In the genomic region with DNA sequence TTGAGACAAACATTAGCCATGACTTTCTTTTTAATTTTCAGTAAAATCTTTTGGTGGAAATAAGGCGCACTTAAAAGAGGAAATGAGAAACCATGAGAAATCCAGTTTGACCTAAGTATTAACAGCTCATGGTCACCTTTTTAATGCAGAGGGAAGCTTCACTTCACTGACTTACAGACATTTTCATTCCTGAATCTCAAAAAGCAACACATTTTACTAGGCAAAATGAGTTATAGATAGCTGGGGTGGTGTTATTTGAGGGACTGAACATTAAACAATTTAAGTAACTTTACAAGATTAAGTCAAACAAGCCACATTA, we compare ENCODE assay signal across 24 cellular contexts.
DNase-seq lines count a peak whose midpoint lies in the region; ATAC-seq and TF ChIP-seq lines count a peak whose summit lies in the region.
"Had no signal": no experiment of that assay in that cellular context is flagged by ENCODE, and none has a peak within 500 bp of the region (broad histone marks: within the 10 kb centered on the region; RNA-seq: fewer than 3 reads in every experiment).

No MANE protein-coding gene starts in this region.

- H2AK5ac ChIP-seq in IMR-90 (ENCODE audit: low read depth, low read length), result no peak overlapping the region

- H2AK9ac ChIP-seq in IMR-90 (replicated peaks; ENCODE audit: low read depth, low read length, poor library complexity), result no peak overlapping the region

- no peak overlapping the region for H4K91ac ChIP-seq in IMR-90 (ENCODE audit: insufficient read depth, low read depth, low read length)

- H3K4me3 Mint-ChIP-seq in CD14-positive monocyte (peak overlapping the region in 1 of 2 donors; percentile 35), mesothelial cell of epicardium (no peak overlapping the region)
- H3K4me3 Mint-ChIP-seq: activated CD4-positive, alpha-beta T cell treated with anti-CD3 and anti-CD28 coated beads for 36 hours; activated naive CD4-positive, alpha-beta T cell treated with anti-CD3 and anti-CD28 coated beads for 36 hours; H9; natural killer cell; T-cell had no signal

- H3K4me1 ChIP-seq in IMR-90 (ENCODE audit: control insufficient read depth, insufficient read depth, low read length), result peaks cover 8% of the 10 kb centered on the region; the same call in 1 of the 2 replicates
- H3K4me1 ChIP-seq in Peyer's patch, result peaks cover 0 to 14% (median 0%) of the 10 kb centered on the region in 4 donors
- H3K4me1 ChIP-seq: BLaER1 treated with 17β-estradiol and CSF1 and Interleukin-3, amounts not matched to agents 10 nM and 100 nM had no signal

- H3K27me3 Mint-ChIP-seq in CD14-positive monocyte (ENCODE audit: low read depth in 3 of 3), result no peaks in the 10 kb centered on the region
- no peaks in the 10 kb centered on the region for H3K27me3 Mint-ChIP-seq in mesothelial cell of epicardium (ENCODE audit: low read depth)
- H3K27me3 Mint-ChIP-seq: activated CD4-positive, alpha-beta T cell treated with anti-CD3 and anti-CD28 coated beads for 36 hours; T-cell had no signal

- H3K9me1 ChIP-seq in IMR-90 (ENCODE audit: insufficient read depth, low read length), result 0 out of 2 replicates have a peak, but pooled peaks cover 4% of the 10 kb centered on the region

- H3K27me3 ChIP-seq in IMR-90 (ENCODE audit: control insufficient read depth, insufficient read depth, low read length), result no peaks in the 10 kb centered on the region
- H3K27me3 ChIP-seq in Peyer's patch, result no peaks in the 10 kb centered on the region
- H3K27me3 ChIP-seq: BLaER1 treated with 17β-estradiol and CSF1 and Interleukin-3, amounts not matched to agents 10 nM and 100 nM; dorsolateral prefrontal cortex; upper lobe of left lung had no signal

- BruUV-seq in IMR-90 (replicated peaks; lab: Mats Ljungman, UMichigan), result no TSS peak

- H3K4ac ChIP-seq in IMR-90 (ENCODE audit: low read depth, low read length), result no peak overlapping the region

- dilution Hi-C loops in IMR-90 (cut with HindIII; ENCODE audit: low sequenced_read_pairs, unreplicated experiment), result no loop called here

- H2BK120ac ChIP-seq in IMR-90 (ENCODE audit: low read depth, low read length), result no peak overlapping the region

- H3K9ac ChIP-seq in IMR-90 (ENCODE audit: low read depth, low read length), result no peak overlapping the region
- no peak overlapping the region for H3K9ac ChIP-seq in SK-N-MC (ENCODE audit: insufficient read length)
- H3K9ac ChIP-seq: BLaER1 treated with 17β-estradiol and CSF1 and Interleukin-3, amounts not matched to agents 10 nM and 100 nM had no signal

- no peak for TF ChIP-seq POLR2A in IMR-90 (IDR thresholded peaks at IDR 0.05; ENCODE audit: low read depth, low read length)
- TF ChIP-seq POLR2A in Peyer's patch (IDR thresholded peaks at IDR 0.05), result no peak

- H3K4me1 Mint-ChIP-seq in CD14-positive monocyte (peaks cover 26% of the 10 kb centered on the region), mesothelial cell of epicardium (peaks cover 54% of the 10 kb centered on the region)
- H3K4me1 Mint-ChIP-seq: activated CD4-positive, alpha-beta T cell treated with anti-CD3 and anti-CD28 coated beads for 36 hours; T-cell had no signal

- H3K9me3 ChIP-seq in IMR-90 (ENCODE audit: control insufficient read depth, insufficient read depth, low read length) (no peaks in the 10 kb centered on the region), SK-N-MC (ENCODE audit: low read depth, low read length) (no peaks in the 10 kb centered on the region), Peyer's patch (no peaks in the 10 kb centered on the region)
- H3K9me3 ChIP-seq: BLaER1 treated with 17β-estradiol and CSF1 and Interleukin-3, amounts not matched to agents 10 nM and 100 nM; upper lobe of left lung had no signal

- H4K20me1 ChIP-seq in IMR-90 (ENCODE audit: insufficient read depth, low read length), result no peaks in the 10 kb centered on the region
- H4K20me1 ChIP-seq: BLaER1 treated with 17β-estradiol and CSF1 and Interleukin-3, amounts not matched to agents 10 nM and 100 nM had no signal

- ATAC-seq in IMR-90 (ENCODE audit: low read depth), result no peak
- no peak for ATAC-seq in HG02678 (IDR thresholded peaks at IDR 0.05; ENCODE audit: unreplicated experiment)
- ATAC-seq: activated CD4-positive, alpha-beta T cell treated with anti-CD3 and anti-CD28 coated beads for 36 hours; left lobe of liver; natural killer cell; T-cell had no signal

- CTCF ChIA-PET in IMR-90 (lab: Yijun Ruan, JAX), result no interaction called here

- WGBS in IMR-90 (ENCODE audit: extremely low coverage in 2 of 2, insufficient read length in 1 of 2), 2 experiments, result no CpG with 5 or more reads among the region's 1 CpG

- H4K5ac ChIP-seq in IMR-90 (ENCODE audit: low read depth, low read length), result no peak overlapping the region

- H3K36me3 ChIP-seq in IMR-90 (ENCODE audit: control insufficient read depth, insufficient read depth, low read length) (no peaks in the 10 kb centered on the region; the same call in 1 of the 2 replicates), SK-N-MC (ENCODE audit: insufficient read depth, low read length) (no peaks in the 10 kb centered on the region), Peyer's patch (no peaks in the 10 kb centered on the region)
- H3K36me3 ChIP-seq: BLaER1 treated with 17β-estradiol and CSF1 and Interleukin-3, amounts not matched to agents 10 nM and 100 nM; upper lobe of left lung had no signal

- no peak overlapping the region for H2BK20ac ChIP-seq in IMR-90 (ENCODE audit: low read depth, low read length)

- no peak overlapping the region for H3K23ac ChIP-seq in IMR-90 (ENCODE audit: low read depth, low read length)

- H3K4me3 ChIP-seq in IMR-90 (ENCODE audit: insufficient read depth, low read depth, low read length), result no peak overlapping the region
- no peak overlapping the region for H3K4me3 ChIP-seq in SK-N-MC
- H3K4me3 ChIP-seq in Peyer's patch, result no peak overlapping the region
- H3K4me3 ChIP-seq: BLaER1 treated with 17β-estradiol and CSF1 and Interleukin-3, amounts not matched to agents 10 nM and 100 nM; dorsolateral prefrontal cortex; upper lobe of left lung had no signal

- no peak overlapping the region for H2AFZ ChIP-seq in IMR-90 (replicated peaks; ENCODE audit: low read length, poor library complexity)

- DNase-seq in CD14-positive monocyte (ENCODE audit: low spot score) (no peak), IMR-90 (no peak), SK-N-MC (ENCODE audit: low read depth, low spot score) (no peak), mesothelial cell of epicardium (ENCODE audit: low spot score in 2 of 2, unreplicated experiment in 2 of 2) (no peak), kidney glomerular epithelial cell (lab: John Stamatoyannopoulos, UW) (no peak), pons (ENCODE audit: low spot score) (no peak), Peyer's patch (no peak)
- DNase-seq: ACHN; activated CD4-positive, alpha-beta T cell treated with anti-CD3 and anti-CD28 coated beads for 36 hours; activated naive CD4-positive, alpha-beta T cell treated with anti-CD3 and anti-CD28 coated beads for 36 hours; activated T-cell treated with anti-CD3 and anti-CD28 coated beads, Interleukin-2, amount 50 U/mL, for 48 hours; central memory CD4-positive, alpha-beta T cell; dorsolateral prefrontal cortex; foreskin fibroblast; H9; midbrain; natural killer cell; NCI-H446 treated with DMSO at 0.1 percent for 48 hours; Right ventricle myocardium superior; T-cell; upper lobe of left lung had no signal

- H2BK15ac ChIP-seq in IMR-90 (ENCODE audit: low read depth, low read length), result no peak overlapping the region

- peak overlapping the region in 4 of 7 donors; percentile 6 to 90 (median 54) for H3K27ac Mint-ChIP-seq in CD14-positive monocyte
- H3K27ac Mint-ChIP-seq in mesothelial cell of epicardium, result peak overlapping the region; percentile 88
- H3K27ac Mint-ChIP-seq: activated CD4-positive, alpha-beta T cell treated with anti-CD3 and anti-CD28 coated beads for 36 hours; activated naive CD4-positive, alpha-beta T cell treated with anti-CD3 and anti-CD28 coated beads for 36 hours; natural killer cell; T-cell had no signal

- H3K36me3 Mint-ChIP-seq in CD14-positive monocyte, result peaks cover 9 to 11% of the 10 kb centered on the region in 2 donors
- H3K36me3 Mint-ChIP-seq in mesothelial cell of epicardium, result peaks cover 19% of the 10 kb centered on the region
- H3K36me3 Mint-ChIP-seq: natural killer cell, T-cell had no signal

- intact Hi-C loops in CD14-positive monocyte (cut with micrococcal nuclease) (no loop called here), IMR-90 (cut with micrococcal nuclease) (loop anchor here (5.0 kb wide), 1 partner anchor 50 kb away; no protein-coding TSS in a partner anchor)

- TF ChIP-seq RAD21 in IMR-90 (IDR thresholded peaks at IDR 0.05; ENCODE audit: low read length), result no peak

- POLR2A ChIA-PET in IMR-90 (lab: Charles Lee; ENCODE audit: unreplicated experiment), result no interaction called here

- no peak overlapping the region for H3K4me2 ChIP-seq in IMR-90 (ENCODE audit: low read depth, low read length)
- H3K4me2 ChIP-seq: BLaER1 treated with 17β-estradiol and CSF1 and Interleukin-3, amounts not matched to agents 10 nM and 100 nM had no signal

- H3K27ac ChIP-seq in IMR-90 (ENCODE audit: insufficient read depth, low read length) (no peak overlapping the region), SK-N-MC (peak overlapping the region; percentile 49), Peyer's patch (no peak overlapping the region)
- H3K27ac ChIP-seq: BLaER1 treated with 17β-estradiol and CSF1 and Interleukin-3, amounts not matched to agents 10 nM and 100 nM; dorsolateral prefrontal cortex; upper lobe of left lung had no signal

- no peak overlapping the region for H3K56ac ChIP-seq in IMR-90 (ENCODE audit: extremely low read depth, insufficient read depth, low read length)

- H3K14ac ChIP-seq in IMR-90 (replicated peaks; ENCODE audit: low read depth, low read length), result no peak overlapping the region

- in situ Hi-C loops in IMR-90 (cut with MboI; ENCODE audit: low sequenced_read_pairs), result no loop called here

- peaks cover 15 to 20% of the 10 kb centered on the region in 2 experiments; a peak in 3 of 4 replicates for H3K79me1 ChIP-seq in IMR-90 (ENCODE audit: low read depth in 1 of 2, low read length in 2 of 2)

- H4K8ac ChIP-seq in IMR-90 (ENCODE audit: low read depth in 2 of 2, low read length in 2 of 2), result no peak overlapping the region

- peaks cover 0 to 2% (median 0%) of the 10 kb centered on the region in 7 donors for H3K9me3 Mint-ChIP-seq in CD14-positive monocyte
- no peaks in the 10 kb centered on the region for H3K9me3 Mint-ChIP-seq in mesothelial cell of epicardium
- H3K9me3 Mint-ChIP-seq: activated naive CD4-positive, alpha-beta T cell treated with anti-CD3 and anti-CD28 coated beads for 36 hours; H9 had no signal

- TF ChIP-seq CTCF in CD14-positive monocyte (IDR thresholded peaks at IDR 0.05), result no peak
- TF ChIP-seq CTCF in IMR-90 (conservative IDR thresholded peaks at IDR 0.05; ENCODE audit: low read depth, low read length), result no peak
- TF ChIP-seq CTCF in mesothelial cell of epicardium (IDR thresholded peaks at IDR 0.05; ENCODE audit: unreplicated experiment), result no peak
- TF ChIP-seq CTCF in Peyer's patch (IDR thresholded peaks at IDR 0.05), result no peak

- H3K18ac ChIP-seq in IMR-90 (ENCODE audit: low read depth, low read length), result peak overlapping the region; percentile 14; the same call in 1 of the 2 replicates

- no peak overlapping the region for H2BK5ac ChIP-seq in IMR-90 (ENCODE audit: low read depth, low read length, poor library complexity, severe bottlenecking)

TF ChIP-seq in IMR-90, 13 proteins besides CTCF, POLR2A, EP300 and RAD21 (continues in another document):
- TF ChIP-seq MAFK (IDR thresholded peaks at IDR 0.05; ENCODE audit: low read depth, low read length) (no peak), CHD1 (IDR thresholded peaks at IDR 0.05; ENCODE audit: low read depth, low read length) (no peak)
